8 cellular contexts compared by ENCODE assay signal in the genomic region with DNA sequence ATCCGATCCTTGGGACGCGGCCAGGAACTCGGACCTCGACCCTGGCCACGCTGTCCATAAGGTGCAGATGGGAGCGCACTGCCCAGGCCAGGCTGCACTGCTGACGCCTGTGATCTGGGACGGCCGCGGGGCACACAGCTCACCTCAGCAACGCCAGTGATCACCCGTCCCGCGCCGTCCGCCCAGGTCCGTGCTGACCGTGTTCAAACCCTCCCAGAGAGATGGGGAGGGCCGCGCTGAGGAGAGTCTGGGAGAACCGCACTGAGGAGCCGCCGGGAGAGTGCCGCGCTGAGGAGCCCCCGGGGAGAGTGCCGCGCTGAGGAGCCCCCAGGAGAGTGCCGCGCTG. TPM values are rescaled to one million over a fixed set of nuclear protein-coding genes. Genes with fewer than 3 reads are reported as not detected.
DNase-seq lines count a peak whose midpoint lies in the region; ATAC-seq, FAIRE-seq and TF ChIP-seq lines count a peak whose summit lies in the region.

No MANE protein-coding gene starts in this region.

- peak overlapping the region; percentile 78 for H3K9ac ChIP-seq in SK-N-SH

- H3K9me2 ChIP-seq in SK-N-SH, result no peaks in the 10 kb centered on the region

- DNase-seq in NCI-H2227 (lab: John Stamatoyannopoulos, UW; ENCODE audit: unreplicated experiment), result peak; percentile 31
- no peak for DNase-seq in NCI-H2227 treated with DMSO at 0.1 percent for 48 hours (lab: John Stamatoyannopoulos, UW)
- peak; percentile 57 for DNase-seq in SK-N-SH
- DNase-seq in SHP77 treated with DMSO at 0.1 percent for 48 hours (lab: John Stamatoyannopoulos, UW), result no peak
- DNase-seq in GM19239 (ENCODE audit: insufficient read length, low spot score), result no peak
- no peak for DNase-seq in NCI-H2196 (lab: John Stamatoyannopoulos, UW; ENCODE audit: unreplicated experiment)

- no peak for TF ChIP-seq CTCF in SK-N-SH (IDR thresholded peaks at IDR 0.05)

- no peak for TF ChIP-seq RAD21 in SK-N-SH (IDR thresholded peaks at IDR 0.05; ENCODE audit: low read length)

- H2AFZ ChIP-seq in SK-N-SH (ENCODE audit: low read depth) (no peak overlapping the region), neuron (ENCODE audit: low read depth, low read length) (no peak overlapping the region)

- H3K79me2 ChIP-seq in SK-N-SH (ENCODE audit: insufficient read depth), result peaks cover 55% of the 10 kb centered on the region

- no peaks in the 10 kb centered on the region for H3K36me3 ChIP-seq in SK-N-SH (replicated peaks in 1 of 2; ENCODE audit: control insufficient read depth in 1 of 2, insufficient read depth in 2 of 2, low read length in 1 of 2)
- no peaks in the 10 kb centered on the region for H3K36me3 ChIP-seq in neuron (ENCODE audit: insufficient read depth, low read length)

- H3K9me3 ChIP-seq in SK-N-SH (no peaks in the 10 kb centered on the region), neuron (ENCODE audit: low read length) (no peaks in the 10 kb centered on the region)

- POLR2A ChIA-PET in SK-N-SH (lab: Yijun Ruan, JAX), result interaction anchor here (0.7 to 2.0 kb wide), 9 partner anchors 8 to 187 kb away, joined by 3 to 16 read pairs (median 4); no protein-coding TSS in a partner anchor

- H3F3A ChIP-seq in SK-N-SH (replicated peaks; ENCODE audit: insufficient read depth), result no peaks in the 10 kb centered on the region

- no peak for TF ChIP-seq EP300 in SK-N-SH (IDR thresholded peaks at IDR 0.05; ENCODE audit: borderline replicate concordance in 1 of 2, low read depth in 1 of 2, low read length in 1 of 2)

- peak overlapping the region in 1 of 2 experiments; percentile 66; a peak in 1 of 4 replicates for H3K27ac ChIP-seq in SK-N-SH (ENCODE audit: low read depth in 2 of 2, low read length in 1 of 2)

- peak overlapping the region; percentile 85 for H3K4me2 ChIP-seq in SK-N-SH

- H3K27me3 ChIP-seq in SK-N-SH (ENCODE audit: insufficient read depth), result no peaks in the 10 kb centered on the region
- H3K27me3 ChIP-seq in neuron (ENCODE audit: insufficient read depth, low read length), result no peaks in the 10 kb centered on the region

- CTCF ChIA-PET in SK-N-SH (lab: Yijun Ruan, JAX), result interaction anchor here (2.0 kb wide), 1 partner anchor 166 kb away, joined by 7 read pairs; no protein-coding TSS in a partner anchor

- H3K4me1 ChIP-seq in SK-N-SH (ENCODE audit: control insufficient read depth in 1 of 2, insufficient read depth in 2 of 2, low read depth in 1 of 2, low read length in 1 of 2) (peaks cover 0 to 23% of the 10 kb centered on the region in 2 experiments; a peak in 1 of 4 replicates), neuron (ENCODE audit: insufficient read depth, low read length) (peaks cover 30% of the 10 kb centered on the region)

- peak overlapping the region; percentile 67 to 70 for H3K4me3 ChIP-seq in SK-N-SH (ENCODE audit: low read depth in 2 of 2, low read length in 1 of 2)
- peak overlapping the region; percentile 74 for H3K4me3 ChIP-seq in neuron (ENCODE audit: low read length)

- 83% methylated on average over 17 of the region's 31 CpGs for WGBS in SK-N-SH (ENCODE audit: low lambda C conversion rate)

- H4K20me1 ChIP-seq in SK-N-SH (ENCODE audit: insufficient read depth), result peaks cover 45% of the 10 kb centered on the region

- peak; percentile 40 for ATAC-seq in esophagus mucosa

- no peak for FAIRE-seq in GM19239 (lab: Jason Lieb, UNC)

TF ChIP-seq in SK-N-SH, 30 proteins besides CTCF, POLR2A, EP300 and RAD21:
- TF ChIP-seq ELF1 (IDR thresholded peaks at IDR 0.05), result no peak
- TF ChIP-seq, protein P1, sequence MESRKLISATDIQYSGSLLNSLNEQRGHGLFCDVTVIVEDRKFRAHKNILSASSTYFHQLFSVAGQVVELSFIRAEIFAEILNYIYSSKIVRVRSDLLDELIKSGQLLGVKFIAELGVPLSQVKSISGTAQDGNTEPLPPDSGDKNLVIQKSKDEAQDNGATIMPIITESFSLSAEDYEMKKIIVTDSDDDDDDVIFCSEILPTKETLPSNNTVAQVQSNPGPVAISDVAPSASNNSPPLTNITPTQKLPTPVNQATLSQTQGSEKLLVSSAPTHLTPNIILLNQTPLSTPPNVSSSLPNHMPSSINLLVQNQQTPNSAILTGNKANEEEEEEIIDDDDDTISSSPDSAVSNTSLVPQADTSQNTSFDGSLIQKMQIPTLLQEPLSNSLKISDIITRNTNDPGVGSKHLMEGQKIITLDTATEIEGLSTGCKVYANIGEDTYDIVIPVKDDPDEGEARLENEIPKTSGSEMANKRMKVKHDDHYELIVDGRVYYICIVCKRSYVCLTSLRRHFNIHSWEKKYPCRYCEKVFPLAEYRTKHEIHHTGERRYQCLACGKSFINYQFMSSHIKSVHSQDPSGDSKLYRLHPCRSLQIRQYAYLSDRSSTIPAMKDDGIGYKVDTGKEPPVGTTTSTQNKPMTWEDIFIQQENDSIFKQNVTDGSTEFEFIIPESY (IDR thresholded peaks at IDR 0.05; ENCODE audit: borderline replicate concordance, low read depth), result no peak
TF ChIP-seq in SK-N-SH: peak in this region for 0.

RNA-seq across cellular contexts. Expression of a gene that starts 0.6 kb away (rescaled TPM):
- polyA plus RNA-seq in SK-N-SH (2012; rRNA removed), result 0.03 and 0.05 TPM in 2 replicates
- polyA plus RNA-seq in SK-N-SH (2012; cell fraction: cytosol; rRNA removed), result under 0.01 TPM in 2 replicates
- polyA plus RNA-seq in SK-N-SH (2012; cell fraction: nucleus; rRNA removed), result 0.23 and 0.37 TPM in 2 replicates
- total RNA-seq in esophagus mucosa, result 0.60 TPM

Comparison
In these comparisons a context has a peak if more than half of its experiments do, and no peak if none do; other contexts are left out.
1. DNase-seq: peak in NCI-H2227 (single experiment) and SK-N-SH (single experiment); none in NCI-H2227 treated with DMSO at 0.1 percent for 48 hours (single experiment), SHP77 treated with DMSO at 0.1 percent for 48 hours (single experiment), GM19239 (single experiment) and NCI-H2196 (single experiment).